In genomic region chr9:33223696-33224095, GRCh38 we compare ENCODE assay signal across 18 cellular contexts. TPM values are rescaled to one million over a fixed set of nuclear protein-coding genes. Genes with fewer than 3 reads are reported as not detected.
DNase-seq lines count a peak whose midpoint lies in the region; ATAC-seq and TF ChIP-seq lines count a peak whose summit lies in the region.
"Had no signal": no experiment of that assay in that cellular context is flagged by ENCODE, and none has a peak within 500 bp of the region (broad histone marks: within the 10 kb centered on the region; RNA-seq: fewer than 3 reads in every experiment).

No MANE protein-coding gene starts in this region.

- intact Hi-C loops in Panc1 (cut with micrococcal nuclease; ENCODE audit: unreplicated experiment) (no loop called here), posterior vena cava (cut with DNase I) (loop anchor here in 1 of 2 donors (2.0 kb wide), 1 partner anchor 63 kb away; no protein-coding TSS in a partner anchor)

- H3K4me3 ChIP-seq in AG04450 (ENCODE audit: low read depth, low read length) (no peak overlapping the region), Panc1 (ENCODE audit: low read depth in 2 of 2, low read length in 2 of 2) (no peak overlapping the region)
- H3K4me3 ChIP-seq: esophagus squamous epithelium had no signal

- no peak for DNase-seq in AG04450 (ENCODE audit: low read depth, low spot score)
- no peak for DNase-seq in Panc1 (ENCODE audit: low read depth, low spot score)
- peak; percentile 54 for DNase-seq in fibroblast of peridontal ligament (ENCODE audit: extremely low read depth)
- no peak for DNase-seq in cerebellar nuclear complex (lab: John Stamatoyannopoulos, UW)
- DNase-seq in posterior vena cava (ENCODE audit: low spot score) = no peak
- DNase-seq: activated B cell treated with CpG ODN at 0.5 μM for 24 hours; esophagus squamous epithelium; KBM-7; NCI-H2227 treated with DMSO at 0.1 percent for 48 hours; SIG-M5; stimulated activated CD4-positive, alpha-beta T cell treated with anti-CD3 and anti-CD28 coated beads, Interleukin-15, amount 100 ng/mL, for 24 hours had no signal

- CTCF ChIA-PET in AG04450 (lab: Charles Lee) = interaction anchor here (0.7 to 1.1 kb wide), 6 partner anchors 10 to 645 kb away, joined by 3 to 5 read pairs (median 3); no protein-coding TSS in a partner anchor
- CTCF ChIA-PET in Panc1 (lab: Charles Lee) = no interaction called here

- H3K36me3 ChIP-seq in Panc1 (ENCODE audit: control insufficient read depth, insufficient read depth, low read length) = no peaks in the 10 kb centered on the region
- H3K36me3 ChIP-seq: esophagus squamous epithelium had no signal

- H3K27me3 ChIP-seq in AG04450 (ENCODE audit: control insufficient read depth, insufficient read depth, low read length) = no peaks in the 10 kb centered on the region
- H3K27me3 ChIP-seq in Panc1 (ENCODE audit: control insufficient read depth, insufficient read depth, low read length) = no peaks in the 10 kb centered on the region; the same call in 1 of the 2 replicates
- H3K27me3 ChIP-seq: esophagus squamous epithelium had no signal

- BruUV-seq in Panc1 (replicated peaks; lab: Mats Ljungman, UMichigan) = no TSS peak

- TF ChIP-seq CTCF in AG04450 (IDR thresholded peaks at IDR 0.05; ENCODE audit: low read depth, low read length) (0 out of 2 replicates have a peak, but pooled peaks have one; percentile 2), GM12873 (IDR thresholded peaks at IDR 0.05; ENCODE audit: insufficient read depth, low read depth, low read length, missing control alignments) (peak; percentile 51), Panc1 (IDR thresholded peaks at IDR 0.05) (peak; percentile 53)

- ATAC-seq in Panc1 = no peak
- ATAC-seq in GM18867 (IDR thresholded peaks at IDR 0.05; ENCODE audit: unreplicated experiment) = no peak
- no peak for ATAC-seq in HG02678 (IDR thresholded peaks at IDR 0.05; ENCODE audit: unreplicated experiment)

- POLR2A ChIA-PET in AG04450 (lab: Yijun Ruan, JAX) = interaction anchor here (0.7 kb wide), 1 partner anchor 62 kb away, joined by 8 read pairs; no protein-coding TSS in a partner anchor
- POLR2A ChIA-PET in Panc1 (lab: Charles Lee) = interaction anchor here (0.7 kb wide), 1 partner anchor 415 kb away, joined by 4 read pairs; no protein-coding TSS in a partner anchor

- no peaks in the 10 kb centered on the region for H3K9me3 ChIP-seq in AG04450 (ENCODE audit: control insufficient read depth, insufficient read depth, low read length)
- no peaks in the 10 kb centered on the region for H3K9me3 ChIP-seq in Panc1 (ENCODE audit: control insufficient read depth, insufficient read depth, low read depth, low read length)
- H3K9me3 ChIP-seq: esophagus squamous epithelium had no signal

- no peak overlapping the region for H3K27ac ChIP-seq in AG04450 (ENCODE audit: low read depth, low read length)
- no peak overlapping the region for H3K27ac ChIP-seq in Panc1 (ENCODE audit: low read length)
- H3K27ac ChIP-seq: C4-2B, esophagus squamous epithelium had no signal

- H3K4me1 ChIP-seq in Panc1 (ENCODE audit: control insufficient read depth, insufficient read depth, low read length) = 0 out of 2 replicates have a peak, but pooled peaks cover 2% of the 10 kb centered on the region

- in situ Hi-C loops in Panc1 (cut with HindIII; ENCODE audit: low pct_unique_long_range_greater_than_20kb, low sequenced_read_pairs) = no loop called here

RNA-seq across cellular contexts. Expression of gene SPINK4, which starts 16.3 kb away (rescaled TPM):
- polyA plus RNA-seq in AG04450 (2011; rRNA removed) = not detected in 2 replicates
- polyA minus RNA-seq in AG04450 (2011; rRNA and poly(A)+ RNA removed) = not detected in 2 replicates
- total RNA-seq in Panc1 (2021; ENCODE audit: unreplicated experiment) = not detected
- polyA plus RNA-seq in Panc1 (2012; ENCODE audit: insufficient read length) = not detected
- total RNA-seq in posterior vena cava = not detected
- total RNA-seq: activated B cell treated with CpG ODN at 0.5 μM for 24 hours; activated T-helper 1 cell treated with anti-CD3 and anti-CD28 coated beads, Interleukin-12 subunit alpha, Interleukin-12 subunit beta, Interleukin-2, Interleukin-4 antibody, amounts not matched to agents 30 ng/mL and 10 ng/mL and 1 ng/mL, durations not matched to agents 14 hours and 24 hours and 36 hours; cardiac septum; esophagus squamous epithelium; neural crest cell had no signal

RNA-seq across cellular contexts. Expression of gene BAG1, which starts 40.8 kb away (rescaled TPM):
- polyA plus RNA-seq in AG04450 (2011; rRNA removed) = 26.4 and 31.7 TPM in 2 replicates
- polyA minus RNA-seq in AG04450 (2011; rRNA and poly(A)+ RNA removed) = 7.8 and 8.5 TPM in 2 replicates
- total RNA-seq in Panc1 (2021; ENCODE audit: unreplicated experiment) = 95.8 TPM
- polyA plus RNA-seq in Panc1 (2012; ENCODE audit: insufficient read length) = 103 TPM
- total RNA-seq in posterior vena cava = 100 to 1,000 TPM in 1 of 2 donors, 10 to 100 TPM in 1; 73.8 to 103 TPM

RNA-seq across cellular contexts. Expression of gene CHMP5, which starts 41.2 kb away (rescaled TPM):
- 97.6 and 144 TPM in 2 replicates for polyA plus RNA-seq in AG04450 (2011; rRNA removed)
- 22.0 and 34.4 TPM in 2 replicates for polyA minus RNA-seq in AG04450 (2011; rRNA and poly(A)+ RNA removed)
- total RNA-seq in Panc1 (2021; ENCODE audit: unreplicated experiment) (74.5 TPM), posterior vena cava (10 to 100 TPM; 54.2 to 61.7 TPM)
- polyA plus RNA-seq in Panc1 (2012; ENCODE audit: insufficient read length) = 65.4 TPM

RNA-seq across cellular contexts. Expression of gene B4GALT1, which starts 56.6 kb away (rescaled TPM):
- polyA plus RNA-seq in AG04450 (2011; rRNA removed) = 55.3 and 57.0 TPM in 2 replicates
- polyA minus RNA-seq in AG04450 (2011; rRNA and poly(A)+ RNA removed) = 64.4 and 70.9 TPM in 2 replicates
- total RNA-seq in Panc1 (2021; ENCODE audit: unreplicated experiment) = 57.4 TPM
- 34.5 TPM for polyA plus RNA-seq in Panc1 (2012; ENCODE audit: insufficient read length)
- total RNA-seq in posterior vena cava = 100 to 1,000 TPM in 1 of 2 donors, 10 to 100 TPM in 1; 76.8 to 107 TPM

Comparison
In these comparisons a context has a peak if more than half of its experiments do, and no peak if none do; other contexts are left out.
1. CTCF ChIP-seq: peak in every context shown above with its lines; median percentile 53 in Panc1; 51 in GM12873; 2 in AG04450.